21 cellular contexts compared by ENCODE assay signal in genomic region chr6:167747645-167748044, GRCh38.
DNase-seq lines count a peak whose midpoint lies in the region; ATAC-seq, FAIRE-seq and TF ChIP-seq lines count a peak whose summit lies in the region.
"Had no signal": no experiment of that assay in that cellular context is flagged by ENCODE, and none has a peak within 500 bp of the region (broad histone marks: within the 10 kb centered on the region; RNA-seq: fewer than 3 reads in every experiment).

No MANE protein-coding gene starts in this region.

- DNase-seq in HepG2 (ENCODE audit: low spot score) (no peak), right lobe of liver (no peak), islet precursor cell (peak; percentile 29), nephron progenitor cell (no peak), progenitor cell of endocrine pancreas (ENCODE audit: low spot score, unreplicated experiment) (no peak), foreskin fibroblast (no peak), smooth muscle cell (lab: John Stamatoyannopoulos, UW; ENCODE audit: unreplicated experiment) (no peak), G401 (ENCODE audit: low spot score) (no peak)
- DNase-seq: AML-193; Calu3; CD8-positive, alpha-beta T cell; DMS79 treated with DMSO at 0.1 percent for 48 hours; H7; HFFc6; IMR-90 had no signal

- H3K4me3 ChIP-seq in HepG2 (replicated peaks in 1 of 3; ENCODE audit: insufficient read depth in 1 of 3, low read depth in 2 of 3, low read length in 3 of 3) (no peak overlapping the region), right lobe of liver (no peak overlapping the region), foreskin fibroblast (ENCODE audit: low read depth in 1 of 2, low read length in 2 of 2) (no peak overlapping the region), smooth muscle cell (no peak overlapping the region)
- H3K4me3 ChIP-seq: A549, GM12878, GM23338 had no signal

- no peak for FAIRE-seq in HepG2 (lab: Jason Lieb, UNC)
- FAIRE-seq: A549, GM12878 had no signal

- ATAC-seq in HepG2 (no peak), right lobe of liver (no peak)
- ATAC-seq: A549; CD8-positive, alpha-beta T cell; GM12878; HCT116 had no signal

- no peak for TF ChIP-seq CTCF in HepG2 (CRISPR knock-in tag; IDR thresholded peaks at IDR 0.05)
- TF ChIP-seq CTCF in right lobe of liver (IDR thresholded peaks at IDR 0.05) = no peak
- TF ChIP-seq CTCF in nephron progenitor cell (IDR thresholded peaks at IDR 0.05) = no peak
- TF ChIP-seq CTCF in progenitor cell of endocrine pancreas (IDR thresholded peaks at IDR 0.05; ENCODE audit: unreplicated experiment) = no peak
- no peak for TF ChIP-seq CTCF in foreskin fibroblast (IDR thresholded peaks at IDR 0.05; ENCODE audit: low read depth, low read length)
- TF ChIP-seq CTCF in smooth muscle cell (IDR thresholded peaks at IDR 0.05; ENCODE audit: borderline replicate concordance, insufficient read depth, poor library complexity, severe bottlenecking) = no peak

- H3K9me3 Mint-ChIP-seq in nephron progenitor cell (peaks cover 17% of the 10 kb centered on the region), progenitor cell of endocrine pancreas (ENCODE audit: low read depth) (no peaks in the 10 kb centered on the region)
- H3K9me3 Mint-ChIP-seq: CD8-positive, alpha-beta T cell had no signal

- TF ChIP-seq EP300 in HepG2 (IDR thresholded peaks at IDR 0.05; ENCODE audit: low read depth in 2 of 2, low read length in 2 of 2) = no peak
- TF ChIP-seq EP300 in HepG2 (CRISPR knock-in tag; IDR thresholded peaks at IDR 0.05; ENCODE audit: borderline replicate concordance) = no peak

- H3K4me2 ChIP-seq in HepG2 (ENCODE audit: low read depth, low read length) (no peak overlapping the region), smooth muscle cell (no peak overlapping the region)
- H3K4me2 ChIP-seq: A549, GM23338 had no signal

- H3K4me3 Mint-ChIP-seq in nephron progenitor cell (no peak overlapping the region), progenitor cell of endocrine pancreas (ENCODE audit: low read depth) (no peak overlapping the region)
- H3K4me3 Mint-ChIP-seq: CD8-positive, alpha-beta T cell; GM23338; HFFc6 had no signal

- no peak overlapping the region for H3K9ac ChIP-seq in HepG2 (ENCODE audit: insufficient read depth, low read depth, low read length)
- H3K9ac ChIP-seq in smooth muscle cell (ENCODE audit: low read depth) = no peak overlapping the region

- no peaks in the 10 kb centered on the region for H4K20me1 ChIP-seq in HepG2 (ENCODE audit: insufficient read depth, low read length)
- no peaks in the 10 kb centered on the region for H4K20me1 ChIP-seq in smooth muscle cell (ENCODE audit: low read depth)

- H3K36me3 Mint-ChIP-seq in nephron progenitor cell (ENCODE audit: low read depth) (no peaks in the 10 kb centered on the region), progenitor cell of endocrine pancreas (ENCODE audit: insufficient read depth) (no peaks in the 10 kb centered on the region)
- H3K36me3 Mint-ChIP-seq: CD8-positive, alpha-beta T cell had no signal

- no peak for TF ChIP-seq POLR2A in HepG2 (IDR thresholded peaks at IDR 0.05; ENCODE audit: insufficient read depth in 1 of 2, low read depth in 2 of 2, low read length in 2 of 2)
- no peak for TF ChIP-seq POLR2A in right lobe of liver (IDR thresholded peaks at IDR 0.05)

- peaks cover 8% of the 10 kb centered on the region for H3K27me3 Mint-ChIP-seq in nephron progenitor cell (ENCODE audit: low read depth, poor library complexity)
- H3K27me3 Mint-ChIP-seq in progenitor cell of endocrine pancreas = no peaks in the 10 kb centered on the region

- H3K9me3 ChIP-seq in HepG2 (ENCODE audit: low read length) = peaks cover 9% of the 10 kb centered on the region
- H3K9me3 ChIP-seq in right lobe of liver = no peaks in the 10 kb centered on the region
- H3K9me3 ChIP-seq in smooth muscle cell (replicated peaks; ENCODE audit: low read depth) = no peaks in the 10 kb centered on the region
- H3K9me3 ChIP-seq: A549 had no signal

- 88% methylated on average over 5 of the region's 5 CpGs for WGBS in HepG2 (ENCODE audit: low lambda C conversion rate)
- 77% methylated on average over 4 of the region's 5 CpGs for WGBS in right lobe of liver (ENCODE audit: insufficient coverage, low coverage, low lambda C conversion rate, missing lambda C conversion rate)
- 100% methylated on average over 4 of the region's 5 CpGs for WGBS in smooth muscle cell (ENCODE audit: low lambda C conversion rate)

- in situ Hi-C loops in HepG2 (cut with HindIII; ENCODE audit: extremely low pct_ligation_motif_present, low pct_unique_long_range_greater_than_20kb) = no loop called here
- in situ Hi-C loops in G401 (cut with HindIII; ENCODE audit: low sequenced_read_pairs) = no loop called here

- H3K27ac ChIP-seq in HepG2 (ENCODE audit: extremely low read length, insufficient read depth, low read length) (no peak overlapping the region), right lobe of liver (no peak overlapping the region), smooth muscle cell (ENCODE audit: low read depth) (no peak overlapping the region)
- H3K27ac ChIP-seq: 22Rv1, A549, HL-60 had no signal

- POLR2A ChIA-PET in HepG2 (lab: Yijun Ruan, JAX) = no interaction called here

- CTCF ChIA-PET in HepG2 (lab: Yijun Ruan, JAX; ENCODE audit: low intra/inter-chr PET ratio, low total read pairs) = no interaction called here

- no peaks in the 10 kb centered on the region for H3K36me3 ChIP-seq in HepG2 (replicated peaks in 1 of 2; ENCODE audit: control insufficient read depth in 1 of 2, insufficient read depth in 2 of 2, low read length in 2 of 2)
- H3K36me3 ChIP-seq in right lobe of liver = no peaks in the 10 kb centered on the region
- no peaks in the 10 kb centered on the region for H3K36me3 ChIP-seq in smooth muscle cell (ENCODE audit: low read depth)

- H3F3A ChIP-seq in smooth muscle cell (ENCODE audit: low read depth) = peaks cover 9% of the 10 kb centered on the region

- H3K79me2 ChIP-seq in HepG2 (ENCODE audit: insufficient read depth, low read length) (no peaks in the 10 kb centered on the region), smooth muscle cell (ENCODE audit: low read depth) (no peaks in the 10 kb centered on the region)

- H3K27me3 ChIP-seq in HepG2 (ENCODE audit: control insufficient read depth in 1 of 2, insufficient read depth in 2 of 2, low read length in 2 of 2) (no peaks in the 10 kb centered on the region), right lobe of liver (no peaks in the 10 kb centered on the region), smooth muscle cell (ENCODE audit: low read depth) (no peaks in the 10 kb centered on the region)

- BruUV-seq in HepG2 (replicated peaks; lab: Mats Ljungman, UMichigan) = no TSS peak

- intact Hi-C loops in HepG2 (cut with micrococcal nuclease; ENCODE audit: unreplicated experiment) = no loop called here
- intact Hi-C loops in right lobe of liver (cut with DNase I) = loop anchor here in 1 of 2 donors (10.0 kb wide), 1 partner anchor 243 kb away; no protein-coding TSS in a partner anchor

- TF ChIP-seq RAD21 in HepG2 (CRISPR knock-in tag; IDR thresholded peaks at IDR 0.05) = no peak

- peaks cover 65% of the 10 kb centered on the region for H3K4me1 ChIP-seq in HepG2 (ENCODE audit: insufficient read depth, low read length)
- peaks cover 0 to 17% (median 7%) of the 10 kb centered on the region in 4 donors for H3K4me1 ChIP-seq in right lobe of liver
- peaks cover 9% of the 10 kb centered on the region for H3K4me1 ChIP-seq in smooth muscle cell (ENCODE audit: low read depth)
- H3K4me1 ChIP-seq: A549 had no signal

- H3K27ac Mint-ChIP-seq in nephron progenitor cell (peak overlapping the region; percentile 91), progenitor cell of endocrine pancreas (peak overlapping the region; percentile 69)
- H3K27ac Mint-ChIP-seq: CD8-positive, alpha-beta T cell; HFFc6 had no signal

- H3K4me1 Mint-ChIP-seq in nephron progenitor cell = peaks cover 75% of the 10 kb centered on the region
- H3K4me1 Mint-ChIP-seq in progenitor cell of endocrine pancreas (ENCODE audit: low read depth) = peaks cover 51% of the 10 kb centered on the region

- H2AFZ ChIP-seq in HepG2 (ENCODE audit: low read length) = no peak overlapping the region
- H2AFZ ChIP-seq in smooth muscle cell (ENCODE audit: low read depth) = no peak overlapping the region

TF ChIP-seq in HepG2, 621 proteins besides CTCF, POLR2A, EP300 and RAD21:
- TF ChIP-seq RAD51 (IDR thresholded peaks at IDR 0.05; ENCODE audit: borderline replicate concordance) = no peak
- TF ChIP-seq TSC22D2 (CRISPR knock-in tag; IDR thresholded peaks at IDR 0.05; ENCODE audit: borderline replicate concordance) = no peak
- TF ChIP-seq GTF3A (CRISPR knock-in tag; conservative IDR thresholded peaks at IDR 0.05) = no peak
- TF ChIP-seq MNT (IDR thresholded peaks at IDR 0.05) = peak; percentile 43; the same call in 1 of the 2 replicates
- TF ChIP-seq HNRNPK (IDR thresholded peaks at IDR 0.05; ENCODE audit: low read depth, low read length, poor library complexity, severe bottlenecking) = peak; percentile 92
- TF ChIP-seq PCBP2 (optimal IDR thresholded peaks at IDR 0.05; ENCODE audit: low read depth, low read length, poor library complexity, severe bottlenecking) = peak; percentile 90
- no peak for TF ChIP-seq TBX3 (IDR thresholded peaks at IDR 0.05; ENCODE audit: borderline replicate concordance)
- no peak for TF ChIP-seq ZNF577 (CRISPR knock-in tag; IDR thresholded peaks at IDR 0.05; ENCODE audit: borderline replicate concordance, low read depth)
- TF ChIP-seq PCBP1 (IDR thresholded peaks at IDR 0.05; ENCODE audit: borderline replicate concordance, low read depth, low read length) = peak; percentile 89; the same call in 1 of the 2 replicates
